Comparison of ENCODE assay signal across 1 cellular context in the genomic region with DNA sequence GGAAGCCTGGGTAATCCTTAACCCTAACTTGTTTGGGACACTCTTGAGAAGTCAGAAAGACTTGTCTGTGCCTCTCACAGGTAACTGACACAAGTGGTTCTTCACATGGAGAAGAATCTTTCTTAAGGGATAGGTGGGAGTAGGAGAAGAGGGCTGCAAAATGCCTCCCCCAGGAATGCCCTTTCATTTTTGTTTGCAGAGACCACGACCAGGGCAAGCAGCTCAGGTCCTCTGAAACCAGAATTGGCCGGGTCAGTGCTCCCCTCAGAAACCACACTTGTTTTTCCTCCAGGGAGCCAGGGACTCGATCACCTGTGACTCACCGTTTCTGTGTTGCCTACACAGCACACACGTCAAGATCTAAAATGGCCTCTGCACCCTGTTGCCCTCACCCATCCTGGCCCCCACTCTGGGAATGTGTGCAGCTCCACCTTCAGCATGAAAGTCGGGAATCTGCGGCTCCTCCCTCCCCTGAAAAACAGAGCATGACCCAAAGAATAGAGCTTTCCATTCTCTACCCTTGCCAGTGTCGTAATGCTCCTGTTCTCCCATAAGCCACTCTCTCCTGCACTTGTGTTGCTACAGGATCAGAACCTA.
TF ChIP-seq lines count a peak whose summit lies in the region.

No MANE protein-coding gene starts in this region.

TF ChIP-seq in HepG2, 621 proteins besides CTCF, POLR2A, EP300 and RAD21 (continued from another document and continues in another):
- TF ChIP-seq MEF2D (CRISPR knock-in tag; IDR thresholded peaks at IDR 0.05) (peak; percentile 75; the same call in 1 of the 2 replicates), ZFX (CRISPR knock-in tag; IDR thresholded peaks at IDR 0.05; ENCODE audit: low read depth) (peak; percentile 8; the same call in 1 of the 2 replicates), KDM5B (CRISPR knock-in tag; IDR thresholded peaks at IDR 0.05; ENCODE audit: borderline replicate concordance) (no peak), EEA1 (CRISPR knock-in tag; IDR thresholded peaks at IDR 0.05; ENCODE audit: borderline replicate concordance) (no peak), KLF6 (CRISPR knock-in tag; IDR thresholded peaks at IDR 0.05) (no peak), SRSF1 (optimal IDR thresholded peaks at IDR 0.05; ENCODE audit: low read depth, low read length) (no peak), BCL6 (CRISPR knock-in tag; IDR thresholded peaks at IDR 0.05) (peak; percentile 56; the same call in 1 of the 2 replicates), ZNF781 (CRISPR knock-in tag; IDR thresholded peaks at IDR 0.05; ENCODE audit: borderline replicate concordance, not compliant biosample characterization) (no peak), MAZ (IDR thresholded peaks at IDR 0.05; ENCODE audit: borderline replicate concordance, low read depth, low read length) (peak; percentile 97), MAZ (CRISPR knock-in tag; IDR thresholded peaks at IDR 0.05; ENCODE audit: low read depth) (no peak; the same call in 1 of the 2 replicates), XRCC5 (optimal IDR thresholded peaks at IDR 0.05; ENCODE audit: low read length) (peak; percentile 36), ARNT2 (CRISPR knock-in tag; IDR thresholded peaks at IDR 0.05; ENCODE audit: low read depth) (no peak), NFE2L1 (CRISPR knock-in tag; IDR thresholded peaks at IDR 0.05; ENCODE audit: borderline replicate concordance) (no peak), TRAFD1 (CRISPR knock-in tag; IDR thresholded peaks at IDR 0.05; ENCODE audit: borderline replicate concordance) (no peak), GPBP1L1 (CRISPR knock-in tag; IDR thresholded peaks at IDR 0.05) (no peak), MED8 (CRISPR knock-in tag; IDR thresholded peaks at IDR 0.05; ENCODE audit: insufficient replicate concordance) (no peak), SAFB2 (CRISPR knock-in tag; IDR thresholded peaks at IDR 0.05; ENCODE audit: borderline replicate concordance, low read depth) (no peak), TP53 (CRISPR knock-in tag; conservative IDR thresholded peaks at IDR 0.05) (no peak), ZNF883 (CRISPR knock-in tag; IDR thresholded peaks at IDR 0.05; ENCODE audit: not compliant biosample characterization) (no peak), ZNF34 (CRISPR knock-in tag; IDR thresholded peaks at IDR 0.05; ENCODE audit: borderline replicate concordance) (no peak), EED (CRISPR knock-in tag; IDR thresholded peaks at IDR 0.05) (no peak), STAG1 (CRISPR knock-in tag; IDR thresholded peaks at IDR 0.05) (peak; percentile 27; the same call in 1 of the 2 replicates), NFKB2 (CRISPR knock-in tag; IDR thresholded peaks at IDR 0.05; ENCODE audit: borderline replicate concordance) (no peak), FOXJ3 (CRISPR knock-in tag; IDR thresholded peaks at IDR 0.05; ENCODE audit: borderline replicate concordance) (peak; percentile 45; the same call in 1 of the 2 replicates), IRX3 (CRISPR knock-in tag; IDR thresholded peaks at IDR 0.05; ENCODE audit: borderline replicate concordance, low read depth) (no peak), GRHL1 (CRISPR knock-in tag; conservative IDR thresholded peaks at IDR 0.05) (no peak), RBAK (CRISPR knock-in tag; IDR thresholded peaks at IDR 0.05) (no peak), MEIS1 (CRISPR knock-in tag; IDR thresholded peaks at IDR 0.05; ENCODE audit: borderline replicate concordance) (0 out of 2 replicates have a peak, but pooled peaks have one; percentile 14), ATRX (CRISPR knock-in tag; IDR thresholded peaks at IDR 0.05; ENCODE audit: borderline replicate concordance) (no peak), ZGPAT (CRISPR knock-in tag; IDR thresholded peaks at IDR 0.05) (no peak; the same call in 1 of the 2 replicates), ZNF713 (CRISPR knock-in tag; IDR thresholded peaks at IDR 0.05) (peak; percentile 12; the same call in 1 of the 2 replicates), ZNF557 (CRISPR knock-in tag; IDR thresholded peaks at IDR 0.05) (peak; percentile 86; the same call in 1 of the 2 replicates), AKAP8 (CRISPR knock-in tag; IDR thresholded peaks at IDR 0.05) (no peak)
- TF ChIP-seq, protein P1, sequence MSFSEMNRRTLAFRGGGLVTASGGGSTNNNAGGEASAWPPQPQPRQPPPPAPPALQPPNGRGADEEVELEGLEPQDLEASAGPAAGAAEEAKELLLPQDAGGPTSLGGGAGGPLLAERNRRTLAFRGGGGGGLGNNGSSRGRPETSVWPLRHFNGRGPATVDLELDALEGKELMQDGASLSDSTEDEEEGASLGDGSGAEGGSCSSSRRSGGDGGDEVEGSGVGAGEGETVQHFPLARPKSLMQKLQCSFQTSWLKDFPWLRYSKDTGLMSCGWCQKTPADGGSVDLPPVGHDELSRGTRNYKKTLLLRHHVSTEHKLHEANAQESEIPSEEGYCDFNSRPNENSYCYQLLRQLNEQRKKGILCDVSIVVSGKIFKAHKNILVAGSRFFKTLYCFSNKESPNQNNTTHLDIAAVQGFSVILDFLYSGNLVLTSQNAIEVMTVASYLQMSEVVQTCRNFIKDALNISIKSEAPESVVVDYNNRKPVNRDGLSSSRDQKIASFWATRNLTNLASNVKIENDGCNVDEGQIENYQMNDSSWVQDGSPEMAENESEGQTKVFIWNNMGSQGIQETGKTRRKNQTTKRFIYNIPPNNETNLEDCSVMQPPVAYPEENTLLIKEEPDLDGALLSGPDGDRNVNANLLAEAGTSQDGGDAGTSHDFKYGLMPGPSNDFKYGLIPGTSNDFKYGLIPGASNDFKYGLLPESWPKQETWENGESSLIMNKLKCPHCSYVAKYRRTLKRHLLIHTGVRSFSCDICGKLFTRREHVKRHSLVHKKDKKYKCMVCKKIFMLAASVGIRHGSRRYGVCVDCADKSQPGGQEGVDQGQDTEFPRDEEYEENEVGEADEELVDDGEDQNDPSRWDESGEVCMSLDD (CRISPR knock-in tag; IDR thresholded peaks at IDR 0.05; ENCODE audit: borderline replicate concordance): no peak
- TF ChIP-seq, protein P2, sequence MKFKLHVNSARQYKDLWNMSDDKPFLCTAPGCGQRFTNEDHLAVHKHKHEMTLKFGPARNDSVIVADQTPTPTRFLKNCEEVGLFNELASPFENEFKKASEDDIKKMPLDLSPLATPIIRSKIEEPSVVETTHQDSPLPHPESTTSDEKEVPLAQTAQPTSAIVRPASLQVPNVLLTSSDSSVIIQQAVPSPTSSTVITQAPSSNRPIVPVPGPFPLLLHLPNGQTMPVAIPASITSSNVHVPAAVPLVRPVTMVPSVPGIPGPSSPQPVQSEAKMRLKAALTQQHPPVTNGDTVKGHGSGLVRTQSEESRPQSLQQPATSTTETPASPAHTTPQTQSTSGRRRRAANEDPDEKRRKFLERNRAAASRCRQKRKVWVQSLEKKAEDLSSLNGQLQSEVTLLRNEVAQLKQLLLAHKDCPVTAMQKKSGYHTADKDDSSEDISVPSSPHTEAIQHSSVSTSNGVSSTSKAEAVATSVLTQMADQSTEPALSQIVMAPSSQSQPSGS (CRISPR knock-in tag; IDR thresholded peaks at IDR 0.05): 0 out of 2 replicates have a peak, but pooled peaks have one; percentile 19
- TF ChIP-seq, protein P3, sequence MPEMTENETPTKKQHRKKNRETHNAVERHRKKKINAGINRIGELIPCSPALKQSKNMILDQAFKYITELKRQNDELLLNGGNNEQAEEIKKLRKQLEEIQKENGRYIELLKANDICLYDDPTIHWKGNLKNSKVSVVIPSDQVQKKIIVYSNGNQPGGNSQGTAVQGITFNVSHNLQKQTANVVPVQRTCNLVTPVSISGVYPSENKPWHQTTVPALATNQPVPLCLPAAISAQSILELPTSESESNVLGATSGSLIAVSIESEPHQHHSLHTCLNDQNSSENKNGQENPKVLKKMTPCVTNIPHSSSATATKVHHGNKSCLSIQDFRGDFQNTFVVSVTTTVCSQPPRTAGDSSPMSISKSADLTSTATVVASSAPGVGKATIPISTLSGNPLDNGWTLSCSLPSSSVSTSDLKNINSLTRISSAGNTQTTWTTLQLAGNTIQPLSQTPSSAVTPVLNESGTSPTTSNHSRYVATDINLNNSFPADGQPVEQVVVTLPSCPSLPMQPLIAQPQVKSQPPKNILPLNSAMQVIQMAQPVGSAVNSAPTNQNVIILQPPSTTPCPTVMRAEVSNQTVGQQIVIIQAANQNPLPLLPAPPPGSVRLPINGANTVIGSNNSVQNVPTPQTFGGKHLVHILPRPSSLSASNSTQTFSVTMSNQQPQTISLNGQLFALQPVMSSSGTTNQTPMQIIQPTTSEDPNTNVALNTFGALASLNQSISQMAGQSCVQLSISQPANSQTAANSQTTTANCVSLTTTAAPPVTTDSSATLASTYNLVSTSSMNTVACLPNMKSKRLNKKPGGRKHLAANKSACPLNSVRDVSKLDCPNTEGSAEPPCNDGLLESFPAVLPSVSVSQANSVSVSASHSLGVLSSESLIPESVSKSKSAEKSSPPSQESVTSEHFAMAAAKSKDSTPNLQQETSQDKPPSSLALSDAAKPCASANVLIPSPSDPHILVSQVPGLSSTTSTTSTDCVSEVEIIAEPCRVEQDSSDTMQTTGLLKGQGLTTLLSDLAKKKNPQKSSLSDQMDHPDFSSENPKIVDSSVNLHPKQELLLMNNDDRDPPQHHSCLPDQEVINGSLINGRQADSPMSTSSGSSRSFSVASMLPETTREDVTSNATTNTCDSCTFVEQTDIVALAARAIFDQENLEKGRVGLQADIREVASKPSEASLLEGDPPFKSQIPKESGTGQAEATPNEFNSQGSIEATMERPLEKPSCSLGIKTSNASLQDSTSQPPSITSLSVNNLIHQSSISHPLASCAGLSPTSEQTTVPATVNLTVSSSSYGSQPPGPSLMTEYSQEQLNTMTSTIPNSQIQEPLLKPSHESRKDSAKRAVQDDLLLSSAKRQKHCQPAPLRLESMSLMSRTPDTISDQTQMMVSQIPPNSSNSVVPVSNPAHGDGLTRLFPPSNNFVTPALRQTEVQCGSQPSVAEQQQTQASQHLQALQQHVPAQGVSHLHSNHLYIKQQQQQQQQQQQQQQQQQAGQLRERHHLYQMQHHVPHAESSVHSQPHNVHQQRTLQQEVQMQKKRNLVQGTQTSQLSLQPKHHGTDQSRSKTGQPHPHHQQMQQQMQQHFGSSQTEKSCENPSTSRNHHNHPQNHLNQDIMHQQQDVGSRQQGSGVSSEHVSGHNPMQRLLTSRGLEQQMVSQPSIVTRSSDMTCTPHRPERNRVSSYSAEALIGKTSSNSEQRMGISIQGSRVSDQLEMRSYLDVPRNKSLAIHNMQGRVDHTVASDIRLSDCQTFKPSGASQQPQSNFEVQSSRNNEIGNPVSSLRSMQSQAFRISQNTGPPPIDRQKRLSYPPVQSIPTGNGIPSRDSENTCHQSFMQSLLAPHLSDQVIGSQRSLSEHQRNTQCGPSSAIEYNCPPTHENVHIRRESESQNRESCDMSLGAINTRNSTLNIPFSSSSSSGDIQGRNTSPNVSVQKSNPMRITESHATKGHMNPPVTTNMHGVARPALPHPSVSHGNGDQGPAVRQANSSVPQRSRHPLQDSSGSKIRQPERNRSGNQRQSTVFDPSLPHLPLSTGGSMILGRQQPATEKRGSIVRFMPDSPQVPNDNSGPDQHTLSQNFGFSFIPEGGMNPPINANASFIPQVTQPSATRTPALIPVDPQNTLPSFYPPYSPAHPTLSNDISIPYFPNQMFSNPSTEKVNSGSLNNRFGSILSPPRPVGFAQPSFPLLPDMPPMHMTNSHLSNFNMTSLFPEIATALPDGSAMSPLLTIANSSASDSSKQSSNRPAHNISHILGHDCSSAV (CRISPR knock-in tag; IDR thresholded peaks at IDR 0.05; ENCODE audit: borderline replicate concordance): no peak
